In genomic region chr3:142972092-142972753, GRCh38 we compare ENCODE assay signal across 24 cellular contexts. TPM values are rescaled to one million over a fixed set of nuclear protein-coding genes. Genes with fewer than 3 reads are reported as not detected.
DNase-seq lines count a peak whose midpoint lies in the region; ATAC-seq and TF ChIP-seq lines count a peak whose summit lies in the region.
"Had no signal": no experiment of that assay in that cellular context is flagged by ENCODE, and none has a peak within 500 bp of the region (broad histone marks: within the 10 kb centered on the region; RNA-seq: fewer than 3 reads in every experiment).

No MANE protein-coding gene starts in this region.

- H4K20me1 ChIP-seq in smooth muscle cell (ENCODE audit: low read depth) = no peaks in the 10 kb centered on the region

- no peak for DNase-seq in activated naive CD4-positive, alpha-beta T cell treated with anti-CD3 and anti-CD28 coated beads, Interleukin-2, amount 50 U/mL, for 72 hours (ENCODE audit: low spot score in 2 of 2)
- DNase-seq in astrocyte of the hippocampus (ENCODE audit: low read depth, low spot score) (peak; percentile 16), right atrium auricular region (ENCODE audit: low spot score) (no peak), smooth muscle cell (lab: John Stamatoyannopoulos, UW; ENCODE audit: unreplicated experiment) (no peak), GM03348 (ENCODE audit: low spot score) (no peak)
- DNase-seq: DMS153; GM23248; H9; IMR-90; MM.1S; NCI-H1048; NCI-H1417; NCI-H1694; NCI-H2029 treated with DMSO at 0.1 percent for 48 hours; NCI-H446 treated with DMSO at 0.1 percent for 48 hours; NCI-H526; NCI-H82; NK-92 treated with Interleukin-12 subunit alpha and Interleukin-12 subunit beta, amount 100 ng/mL, for 24 hours; PC-3 had no signal

- H3K27me3 ChIP-seq in right atrium auricular region = no peaks in the 10 kb centered on the region
- no peaks in the 10 kb centered on the region for H3K27me3 ChIP-seq in smooth muscle cell (ENCODE audit: low read depth)

- H3K27ac ChIP-seq in right atrium auricular region (peak overlapping the region; percentile 67 to 68), smooth muscle cell (ENCODE audit: low read depth) (no peak overlapping the region)
- H3K27ac ChIP-seq: 22Rv1, GM23248, KMS-11 had no signal

- H3K4me1 ChIP-seq in right atrium auricular region (peaks cover 0 to 29% of the 10 kb centered on the region in 2 donors), smooth muscle cell (ENCODE audit: low read depth) (peaks cover 4% of the 10 kb centered on the region)

- H3K27ac Mint-ChIP-seq in activated naive CD4-positive, alpha-beta T cell treated with anti-CD3 and anti-CD28 coated beads, Interleukin-2, amount 50 U/mL, for 24 hours = peak overlapping the region; percentile 26
- no peak overlapping the region for H3K27ac Mint-ChIP-seq in activated naive CD4-positive, alpha-beta T cell treated with anti-CD3 and anti-CD28 coated beads, Interleukin-2, amount 50 U/mL, for 72 hours

- H3K9me3 ChIP-seq in right atrium auricular region = no peaks in the 10 kb centered on the region
- no peaks in the 10 kb centered on the region for H3K9me3 ChIP-seq in smooth muscle cell (replicated peaks; ENCODE audit: low read depth)

- no peak for ATAC-seq in activated naive CD4-positive, alpha-beta T cell treated with anti-CD3 and anti-CD28 coated beads, Interleukin-2, amount 50 U/mL, for 72 hours
- no peak for ATAC-seq in GM21360 (IDR thresholded peaks at IDR 0.05; ENCODE audit: unreplicated experiment)
- ATAC-seq: PC-3 had no signal

- H3K27me3 Mint-ChIP-seq in activated naive CD4-positive, alpha-beta T cell treated with anti-CD3 and anti-CD28 coated beads, Interleukin-2, amount 50 U/mL, for 24 hours = peaks cover 18% of the 10 kb centered on the region

- peak overlapping the region; percentile 54 for H2AFZ ChIP-seq in smooth muscle cell (ENCODE audit: low read depth)
- H2AFZ ChIP-seq: GM23248 had no signal

- 33% methylated on average over 7 of the region's 7 CpGs for WGBS in smooth muscle cell (ENCODE audit: low lambda C conversion rate)

- no peak overlapping the region for H3K9ac ChIP-seq in smooth muscle cell (ENCODE audit: low read depth)
- H3K9ac ChIP-seq: GM23248, KMS-11 had no signal

- H3K36me3 Mint-ChIP-seq in activated naive CD4-positive, alpha-beta T cell treated with anti-CD3 and anti-CD28 coated beads, Interleukin-2, amount 50 U/mL, for 24 hours = no peaks in the 10 kb centered on the region
- H3K36me3 Mint-ChIP-seq in activated naive CD4-positive, alpha-beta T cell treated with anti-CD3 and anti-CD28 coated beads, Interleukin-2, amount 50 U/mL, for 72 hours = no peaks in the 10 kb centered on the region

- no peaks in the 10 kb centered on the region for H3K9me3 Mint-ChIP-seq in activated naive CD4-positive, alpha-beta T cell treated with anti-CD3 and anti-CD28 coated beads, Interleukin-2, amount 50 U/mL, for 24 hours
- no peaks in the 10 kb centered on the region for H3K9me3 Mint-ChIP-seq in activated naive CD4-positive, alpha-beta T cell treated with anti-CD3 and anti-CD28 coated beads, Interleukin-2, amount 50 U/mL, for 72 hours
- H3K9me3 Mint-ChIP-seq: H9 had no signal

- H3K4me1 Mint-ChIP-seq in activated naive CD4-positive, alpha-beta T cell treated with anti-CD3 and anti-CD28 coated beads, Interleukin-2, amount 50 U/mL, for 24 hours = no peaks in the 10 kb centered on the region

- no peaks in the 10 kb centered on the region for H3F3A ChIP-seq in smooth muscle cell (ENCODE audit: low read depth)

- peak overlapping the region; percentile 55 for H3K4me2 ChIP-seq in smooth muscle cell
- H3K4me2 ChIP-seq: KMS-11 had no signal

- no peak overlapping the region for H3K4me3 ChIP-seq in right atrium auricular region
- no peak overlapping the region for H3K4me3 ChIP-seq in smooth muscle cell
- H3K4me3 ChIP-seq: GM23248 had no signal

- TF ChIP-seq CTCF in right atrium auricular region (IDR thresholded peaks at IDR 0.05) = no peak
- TF ChIP-seq CTCF in smooth muscle cell (IDR thresholded peaks at IDR 0.05; ENCODE audit: borderline replicate concordance, insufficient read depth, poor library complexity, severe bottlenecking) = no peak

- no peaks in the 10 kb centered on the region for H3K36me3 ChIP-seq in right atrium auricular region
- H3K36me3 ChIP-seq in smooth muscle cell (ENCODE audit: low read depth) = no peaks in the 10 kb centered on the region

- no peak overlapping the region for H3K4me3 Mint-ChIP-seq in activated naive CD4-positive, alpha-beta T cell treated with anti-CD3 and anti-CD28 coated beads, Interleukin-2, amount 50 U/mL, for 24 hours
- H3K4me3 Mint-ChIP-seq: H9 had no signal

- H3K79me2 ChIP-seq in smooth muscle cell (ENCODE audit: low read depth) = no peaks in the 10 kb centered on the region

RNA-seq across cellular contexts. Expression of gene PAQR9, which starts 8.7 kb away (rescaled TPM):
- total RNA-seq in activated naive CD4-positive, alpha-beta T cell treated with anti-CD3 and anti-CD28 coated beads, Interleukin-2, amount 50 U/mL, for 72 hours = not detected
- 10 to 100 TPM in 1 of 2 donors, 1 to 10 TPM in 1; 5.7 to 23.0 TPM for total RNA-seq in right atrium auricular region
- total RNA-seq in smooth muscle cell = 0.09 and 0.13 TPM in 2 replicates
- 1.0 TPM in 1 of 2 replicates, not detected in the other for polyA plus RNA-seq in smooth muscle cell
- total RNA-seq: GM23248, IMR-90, PC-3 had no signal
- polyA plus RNA-seq: BJ, GM23248 had no signal

RNA-seq across cellular contexts. Expression of gene U2SURP, which starts 29.1 kb away (rescaled TPM):
- 100 to 1,000 TPM; 142 to 183 TPM for total RNA-seq in activated naive CD4-positive, alpha-beta T cell treated with anti-CD3 and anti-CD28 coated beads, Interleukin-2, amount 50 U/mL, for 72 hours
- total RNA-seq in right atrium auricular region (10 to 100 TPM; 26.3 to 33.7 TPM), smooth muscle cell (80.4 and 90.1 TPM in 2 replicates)
- 49.0 and 53.8 TPM in 2 replicates for polyA plus RNA-seq in smooth muscle cell
